1 cellular context compared by ENCODE assay signal in genomic region chr11:66871521-66871901, GRCh38.
TF ChIP-seq lines count a peak whose summit lies in the region.

No MANE protein-coding gene starts in this region.

TF ChIP-seq in IMR-90, 13 proteins besides CTCF, POLR2A, EP300 and RAD21 (continued from another document):
- TF ChIP-seq ELK1 (IDR thresholded peaks at IDR 0.05; ENCODE audit: borderline replicate concordance, low read depth, low read length) (no peak), MAFK (IDR thresholded peaks at IDR 0.05; ENCODE audit: low read depth, low read length) (no peak), SMC3 (IDR thresholded peaks at IDR 0.05; ENCODE audit: low read depth, low read length) (no peak)
